ENCODE assay signal across 8 cellular contexts in genomic region chr7:116671681-116672595, GRCh38. TPM values are rescaled to one million over a fixed set of nuclear protein-coding genes. Genes with fewer than 3 reads are reported as not detected.
DNase-seq lines count a peak whose midpoint lies in the region; ATAC-seq, FAIRE-seq and TF ChIP-seq lines count a peak whose summit lies in the region.

Gene MET, plus strand, starts transcription at chr7:116672196. Its CDS starts 26,889 bp downstream, at chr7:116699085.

- H2AFZ ChIP-seq in endothelial cell of umbilical vein (ENCODE audit: low read depth, low read length) (peak within 1 kb of the TSS; percentile 87), mesenchymal stem cell (ENCODE audit: low read depth, low read length) (peak within 1 kb of the TSS; percentile 82)

- H3K27ac ChIP-seq in endothelial cell of umbilical vein (ENCODE audit: insufficient read depth, low read depth, low read length) (peak within 1 kb of the TSS; percentile 81), mesenchymal stem cell (ENCODE audit: low read length, poor library complexity, severe bottlenecking) (peak within 1 kb of the TSS; percentile 88)

- H4K20me1 ChIP-seq in endothelial cell of umbilical vein (replicated peaks; ENCODE audit: control insufficient read depth, extremely low read depth, insufficient read depth, low read length), result no peaks in the 10 kb centered on the region

- H3K18ac ChIP-seq in mesenchymal stem cell (ENCODE audit: low read depth in 1 of 2, low read length in 2 of 2), result peak within 1 kb of the TSS in 1 of 2 experiments; percentile 62

- peak within 1 kb of the TSS; percentile 19 for H4K8ac ChIP-seq in mesenchymal stem cell (ENCODE audit: low read length)

- TF ChIP-seq POLR2A in endothelial cell of umbilical vein (IDR thresholded peaks at IDR 0.05; ENCODE audit: low read depth, low read length), result peak; percentile 56

- dilution Hi-C loops in endothelial cell of umbilical vein (cut with MboI; ENCODE audit: extremely low pct_ligation_motif_present, low sequenced_read_pairs), result no loop called here

- ATAC-seq in HG02763 (IDR thresholded peaks at IDR 0.05; ENCODE audit: unreplicated experiment), result peak; percentile 93

- POLR2A ChIA-PET in endothelial cell of umbilical vein (lab: Charles Lee), result no interaction called here

- H3K36me3 ChIP-seq in endothelial cell of umbilical vein (ENCODE audit: control insufficient read depth in 2 of 2, extremely low read depth in 1 of 2, insufficient read depth in 2 of 2, low read length in 2 of 2), result no peaks in the 10 kb centered on the region
- no peaks in the 10 kb centered on the region for H3K36me3 ChIP-seq in mesenchymal stem cell (ENCODE audit: control insufficient read depth in 1 of 2, insufficient read depth in 2 of 2, low read depth in 1 of 2, low read length in 2 of 2)

- H3K79me1 ChIP-seq in mesenchymal stem cell (replicated peaks; ENCODE audit: low read length, poor library complexity, severe bottlenecking), result no peaks in the 10 kb centered on the region

- H2AK5ac ChIP-seq in mesenchymal stem cell (ENCODE audit: low read length, severe bottlenecking), result peak within 1 kb of the TSS; percentile 89

- no peak within 1 kb of the TSS for H4K91ac ChIP-seq in mesenchymal stem cell (ENCODE audit: low read length)

- H3K4me2 ChIP-seq in endothelial cell of umbilical vein (ENCODE audit: insufficient read depth, low read length), result peak within 1 kb of the TSS; percentile 91
- H3K4me2 ChIP-seq in mesenchymal stem cell (ENCODE audit: low read length, poor library complexity, severe bottlenecking), result peak within 1 kb of the TSS; percentile 81

- H2BK15ac ChIP-seq in mesenchymal stem cell (ENCODE audit: low read depth, poor library complexity, severe bottlenecking), result no peak within 1 kb of the TSS

- H3K4me3 ChIP-seq in endothelial cell of umbilical vein (replicated peaks in 1 of 3; ENCODE audit: insufficient read depth in 1 of 3, low read depth in 1 of 3, low read length in 3 of 3) (peak within 1 kb of the TSS; percentile 72 to 92 (median 80)), mesenchymal stem cell (ENCODE audit: insufficient read depth in 1 of 2, low read depth in 1 of 2, low read length in 2 of 2) (peak within 1 kb of the TSS; percentile 89)

- FAIRE-seq in endothelial cell of umbilical vein (lab: Jason Lieb, UNC), result peak; percentile 42

- peak; percentile 21 to 62 for TF ChIP-seq CTCF in endothelial cell of umbilical vein (IDR thresholded peaks at IDR 0.05; ENCODE audit: extremely low read depth in 1 of 2, insufficient read depth in 1 of 2, low read depth in 1 of 2, low read length in 2 of 2)

- TSS peak; percentile 69 for BruUV-seq in endothelial cell of umbilical vein (replicated peaks; lab: Mats Ljungman, UMichigan)

- peak within 1 kb of the TSS in 1 of 2 experiments; percentile 71 for H2BK12ac ChIP-seq in mesenchymal stem cell (ENCODE audit: low read length in 2 of 2)

- CTCF ChIA-PET in endothelial cell of umbilical vein (lab: Charles Lee), result interaction anchor here (0.6 to 10.4 kb wide), 33 partner anchors 8 to 492 kb away, joined by 3 to 113 read pairs (median 4); no protein-coding TSS in a partner anchor

- H3K79me2 ChIP-seq in endothelial cell of umbilical vein (ENCODE audit: control insufficient read depth, insufficient read depth, low read length), result peaks cover 42% of the 10 kb centered on the region

- H3K4ac ChIP-seq in mesenchymal stem cell (ENCODE audit: low read depth in 1 of 2, low read length in 2 of 2), result no peak within 1 kb of the TSS

- no peak within 1 kb of the TSS for H3K23ac ChIP-seq in mesenchymal stem cell (ENCODE audit: low read length in 2 of 2)

- no peaks in the 10 kb centered on the region for H3K27me3 ChIP-seq in endothelial cell of umbilical vein (ENCODE audit: control insufficient read depth in 2 of 2, insufficient read depth in 2 of 2, low read length in 2 of 2)
- no peaks in the 10 kb centered on the region for H3K27me3 ChIP-seq in mesenchymal stem cell (ENCODE audit: control insufficient read depth in 1 of 2, insufficient read depth in 1 of 2, low read length in 2 of 2)

- DNase-seq in activated naive CD4-positive, alpha-beta T cell treated with Interleukin-2 at 50 U/mL for 16 hours, result peak; percentile 33
- DNase-seq in activated naive CD4-positive, alpha-beta T cell (lab: John Stamatoyannopoulos, UW), result no peak
- DNase-seq in NCI-H1417 (lab: John Stamatoyannopoulos, UW) (peak; percentile 80 to 93 (median 92)), endothelial cell of umbilical vein (ENCODE audit: low read depth, low spot score) (peak; percentile 86), mesenchymal stem cell (peak; percentile 60)
- DNase-seq in activated CD4-positive, CD25-positive, alpha-beta regulatory T cell treated with anti-CD3 and anti-CD28 coated beads, Interleukin-2, amount 50 U/mL, for 72 hours, result peak; percentile 36
- DNase-seq in stimulated activated CD8-positive, alpha-beta memory T cell treated with anti-CD3 and anti-CD28 coated beads, Interleukin-7, amount 100 ng/mL, for 48 hours (ENCODE audit: extremely low read depth in 1 of 2, low read depth in 1 of 2), result peak; percentile 29 to 51

- H3K14ac ChIP-seq in mesenchymal stem cell (ENCODE audit: low read length in 2 of 2), result peak within 1 kb of the TSS in 1 of 2 experiments; percentile 79

- WGBS in mesenchymal stem cell, result under 1% methylated on average over 85 of the region's 101 CpGs

- H2BK5ac ChIP-seq in mesenchymal stem cell (ENCODE audit: low read depth, low read length, poor library complexity, severe bottlenecking), result peak within 1 kb of the TSS; percentile 92

- H3K4me1 ChIP-seq in endothelial cell of umbilical vein (ENCODE audit: control insufficient read depth, extremely low read depth, insufficient read depth, low read length) (peaks cover 27% of the 10 kb centered on the region), mesenchymal stem cell (ENCODE audit: control insufficient read depth, insufficient read depth, low read depth, low read length) (peaks cover 2% of the 10 kb centered on the region)

- intact Hi-C loops in endothelial cell of umbilical vein (cut with micrococcal nuclease), result loop anchor here (1.0 to 10.0 kb wide), 10 partner anchors 57 to 500 kb away; partner anchors contain the start of genes CAPZA2, CAV1 and TES

- peak within 1 kb of the TSS; percentile 92 for H3K9ac ChIP-seq in endothelial cell of umbilical vein (replicated peaks; ENCODE audit: extremely low read depth, insufficient read depth, low read length)
- H3K9ac ChIP-seq in mesenchymal stem cell (ENCODE audit: low read length), result peak within 1 kb of the TSS; percentile 92

- H3K9me3 ChIP-seq in endothelial cell of umbilical vein (replicated peaks; ENCODE audit: control insufficient read depth, insufficient read depth, low read length) (no peaks in the 10 kb centered on the region), mesenchymal stem cell (ENCODE audit: control insufficient read depth, low read length) (no peaks in the 10 kb centered on the region)

- no peaks in the 10 kb centered on the region for H3K9me1 ChIP-seq in endothelial cell of umbilical vein (replicated peaks; ENCODE audit: control insufficient read depth, extremely low read depth, insufficient read depth, low read length)

- no peak within 1 kb of the TSS for H2BK120ac ChIP-seq in mesenchymal stem cell (ENCODE audit: low read depth, low read length)

TF ChIP-seq in endothelial cell of umbilical vein, 7 proteins besides CTCF, POLR2A, EP300 and RAD21:
- TF ChIP-seq POLR2AphosphoS5 (IDR thresholded peaks at IDR 0.05; ENCODE audit: insufficient read depth, low read depth, low read length), result peak; percentile 84
- no peak for TF ChIP-seq EZH2 (IDR thresholded peaks at IDR 0.05; ENCODE audit: borderline replicate concordance, low read depth, low read length, severe bottlenecking)
- peak; percentile 76 for TF ChIP-seq MAX (IDR thresholded peaks at IDR 0.05; ENCODE audit: insufficient read depth, insufficient read length)
- peak; percentile 63 for TF ChIP-seq FOS (IDR thresholded peaks at IDR 0.05; ENCODE audit: borderline replicate concordance, insufficient read depth, low read length)
- TF ChIP-seq JUN (IDR thresholded peaks at IDR 0.05; ENCODE audit: borderline replicate concordance, insufficient read depth, insufficient read length, low read depth), result no peak
- peak; percentile 7 for TF ChIP-seq GATA2 (IDR thresholded peaks at IDR 0.05; ENCODE audit: insufficient read depth, insufficient read length, low read depth, low read length)
- TF ChIP-seq MYC (IDR thresholded peaks at IDR 0.05; ENCODE audit: low read depth, low read length), result peak; percentile 85
TF ChIP-seq in endothelial cell of umbilical vein: peak in this region for 5.

RNA-seq across cellular contexts. Expression of gene MET, which starts in this region (rescaled TPM):
- total RNA-seq in endothelial cell of umbilical vein, result 44.5 and 52.0 TPM in 2 replicates
- 17.3 and 21.1 TPM in 2 replicates for polyA plus RNA-seq in endothelial cell of umbilical vein
- 14.8 and 15.4 TPM in 2 replicates for polyA plus RNA-seq in endothelial cell of umbilical vein (2011; cell fraction: cytosol; rRNA removed)
- polyA plus RNA-seq in endothelial cell of umbilical vein (2011; cell fraction: nucleus; rRNA removed), result 22.6 and 27.7 TPM in 2 replicates
- polyA plus RNA-seq in endothelial cell of umbilical vein (2012), result 25.9 and 41.7 TPM in 2 replicates
- 124 and 136 TPM in 2 replicates for polyA minus RNA-seq in endothelial cell of umbilical vein
- 60.3 TPM for polyA minus RNA-seq in endothelial cell of umbilical vein (2011; cell fraction: cytosol; rRNA and poly(A)+ RNA removed)
- 95.6 and 142 TPM in 2 replicates for polyA minus RNA-seq in endothelial cell of umbilical vein (2011; cell fraction: nucleus; rRNA and poly(A)+ RNA removed)
- polyA plus RNA-seq in mesenchymal stem cell (2013, experiment 1 of 2), result 0.19 TPM
- 0.38 TPM for polyA plus RNA-seq in mesenchymal stem cell (2013, experiment 2 of 2)

Comparison
In these comparisons a context has a peak if more than half of its experiments do, and no peak if none do; other contexts are left out.
1. DNase-seq: peak in activated naive CD4-positive, alpha-beta T cell treated with Interleukin-2 at 50 U/mL for 16 hours (single experiment), NCI-H1417 (3 of 3), activated CD4-positive, CD25-positive, alpha-beta regulatory T cell treated with anti-CD3 and anti-CD28 coated beads, Interleukin-2, amount 50 U/mL, for 72 hours (single experiment), endothelial cell of umbilical vein (single experiment), mesenchymal stem cell (single experiment) and stimulated activated CD8-positive, alpha-beta memory T cell treated with anti-CD3 and anti-CD28 coated beads, Interleukin-7, amount 100 ng/mL, for 48 hours (2 of 2); none in activated naive CD4-positive, alpha-beta T cell (0 of 4).